In the genomic region with DNA sequence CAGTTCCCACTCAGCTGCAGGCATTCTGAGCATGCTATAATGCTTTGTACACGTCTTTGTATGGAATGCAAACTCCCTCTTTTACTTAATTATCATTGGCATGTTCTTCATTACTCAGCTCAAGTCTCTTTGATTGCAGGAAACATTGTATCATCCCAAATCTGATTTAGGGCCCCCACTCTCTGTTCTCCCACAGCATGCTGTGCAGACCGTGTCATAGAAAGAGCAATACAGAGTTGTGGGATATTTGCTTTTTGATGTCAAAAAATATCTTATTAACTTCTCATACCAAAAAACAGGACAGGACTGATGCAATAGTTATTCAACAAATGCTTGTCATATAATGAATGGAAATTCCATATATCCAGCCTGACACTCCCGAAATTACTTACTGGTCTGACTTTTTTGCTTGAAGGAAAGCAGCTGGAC, we compare ENCODE assay signal across 1 cellular context.
A peak's percentile ranks its signal among the peaks of the same experiment; 100 is the strongest.
TF ChIP-seq lines count a peak whose summit lies in the region.

No MANE protein-coding gene starts in this region.

TF ChIP-seq in IMR-90, 13 proteins besides CTCF, POLR2A, EP300 and RAD21:
- TF ChIP-seq CEBPB (IDR thresholded peaks at IDR 0.05; ENCODE audit: low read depth, low read length) (peak; percentile 75), RCOR1 (IDR thresholded peaks at IDR 0.05; ENCODE audit: insufficient replicate concordance, low read length) (no peak)
